Comparison of ENCODE assay signal across 8 cellular contexts in the genomic region with DNA sequence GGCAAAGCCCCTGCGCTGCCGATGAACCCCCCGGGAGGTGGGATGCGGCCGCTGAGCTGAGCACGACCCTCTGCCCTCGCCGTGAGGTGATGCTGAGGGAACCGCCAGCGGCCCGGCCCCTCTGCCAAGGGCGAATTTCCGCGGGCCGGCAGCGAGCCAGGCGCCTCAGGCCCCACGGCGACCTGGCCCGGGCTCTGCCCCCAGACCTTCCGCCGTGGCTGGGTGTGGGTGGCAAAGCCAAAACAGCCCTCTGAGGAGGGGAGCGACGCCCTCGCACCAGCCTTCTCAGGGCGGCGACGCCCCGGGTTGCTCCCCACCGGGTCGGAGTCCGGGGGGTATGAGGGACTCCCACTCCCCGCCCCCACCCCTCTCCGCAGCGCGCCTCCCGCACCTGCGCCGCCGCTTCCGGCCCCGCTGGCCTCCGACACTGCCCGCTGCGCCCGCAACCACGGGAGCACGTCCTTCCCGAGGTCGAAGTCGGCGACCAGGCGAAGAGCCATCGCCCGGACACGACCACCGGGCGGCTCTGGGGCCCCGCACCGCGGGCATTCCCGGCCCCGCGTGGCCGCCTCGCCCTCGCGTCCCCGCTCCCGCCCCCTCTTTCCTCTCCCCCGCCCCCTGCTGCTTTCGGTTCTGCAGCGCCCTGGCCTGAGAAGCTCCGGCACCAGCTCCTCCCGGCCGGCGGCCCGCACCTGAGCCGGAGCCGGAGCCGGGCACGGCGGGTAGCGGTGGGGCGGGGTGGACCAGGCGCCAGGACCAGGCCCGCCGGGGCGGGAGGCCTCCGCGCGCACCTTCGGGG. TPM values are rescaled to one million over a fixed set of nuclear protein-coding genes. Genes with fewer than 3 reads are reported as not detected.
A peak's percentile ranks its signal among the peaks of the same experiment; 100 is the strongest.
DNase-seq lines count a peak whose midpoint lies in the region; ATAC-seq and TF ChIP-seq lines count a peak whose summit lies in the region.

A gene with protein sequence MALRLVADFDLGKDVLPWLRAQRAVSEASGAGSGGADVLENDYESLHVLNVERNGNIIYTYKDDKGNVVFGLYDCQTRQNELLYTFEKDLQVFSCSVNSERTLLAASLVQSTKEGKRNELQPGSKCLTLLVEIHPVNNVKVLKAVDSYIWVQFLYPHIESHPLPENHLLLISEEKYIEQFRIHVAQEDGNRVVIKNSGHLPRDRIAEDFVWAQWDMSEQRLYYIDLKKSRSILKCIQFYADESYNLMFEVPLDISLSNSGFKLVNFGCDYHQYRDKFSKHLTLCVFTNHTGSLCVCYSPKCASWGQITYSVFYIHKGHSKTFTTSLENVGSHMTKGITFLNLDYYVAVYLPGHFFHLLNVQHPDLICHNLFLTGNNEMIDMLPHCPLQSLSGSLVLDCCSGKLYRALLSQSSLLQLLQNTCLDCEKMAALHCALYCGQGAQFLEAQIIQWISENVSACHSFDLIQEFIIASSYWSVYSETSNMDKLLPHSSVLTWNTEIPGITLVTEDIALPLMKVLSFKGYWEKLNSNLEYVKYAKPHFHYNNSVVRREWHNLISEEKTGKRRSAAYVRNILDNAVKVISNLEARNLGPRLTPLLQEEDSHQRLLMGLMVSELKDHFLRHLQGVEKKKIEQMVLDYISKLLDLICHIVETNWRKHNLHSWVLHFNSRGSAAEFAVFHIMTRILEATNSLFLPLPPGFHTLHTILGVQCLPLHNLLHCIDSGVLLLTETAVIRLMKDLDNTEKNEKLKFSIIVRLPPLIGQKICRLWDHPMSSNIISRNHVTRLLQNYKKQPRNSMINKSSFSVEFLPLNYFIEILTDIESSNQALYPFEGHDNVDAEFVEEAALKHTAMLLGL (minus strand): TSS at position 528 of the 799 bp plus-strand sequence. CDS start 28 bp downstream, at position 500.

- peak within 1 kb of the TSS; percentile 66 for H3K4me3 ChIP-seq in AG10803 (ENCODE audit: low read length)
- H3K4me3 ChIP-seq in heart left ventricle: peak within 1 kb of the TSS; percentile 77 to 97 (median 88)

- no peaks in the 10 kb centered on the region for H3K9me3 ChIP-seq in heart left ventricle

- no peaks in the 10 kb centered on the region for H3K27me3 Mint-ChIP-seq in activated naive CD8-positive, alpha-beta T cell

- TF ChIP-seq CTCF in AG10803 (conservative IDR thresholded peaks at IDR 0.05; ENCODE audit: low read length) (no peak), heart left ventricle (IDR thresholded peaks at IDR 0.05) (peak in 6 of 12 donors; percentile 8 to 33 (median 19))

- H3K4me3 Mint-ChIP-seq in activated naive CD8-positive, alpha-beta T cell: peak within 1 kb of the TSS; percentile 77

- peak; percentile 73 for ATAC-seq in GM19023 (IDR thresholded peaks at IDR 0.05; ENCODE audit: unreplicated experiment)
- ATAC-seq in HG03175 (IDR thresholded peaks at IDR 0.05; ENCODE audit: unreplicated experiment): peak; percentile 65
- peak; percentile 39 to 88 (median 82) for ATAC-seq in heart left ventricle

- H3K4me1 ChIP-seq in heart left ventricle: peaks cover 0 to 55% (median 8%) of the 10 kb centered on the region in 12 donors

- DNase-seq in AG10803 (ENCODE audit: low read depth): peak; percentile 28
- peak; percentile 63 for DNase-seq in RPMI8226
- DNase-seq in heart left ventricle: peak; percentile 62 to 85 (median 75)
- peak in 9 of 10 donors; percentile 20 to 91 (median 42) for DNase-seq in posterior cingulate gyrus
- DNase-seq in cerebellar nuclear complex (lab: John Stamatoyannopoulos, UW): no peak

- no peaks in the 10 kb centered on the region for H3K9me3 Mint-ChIP-seq in activated naive CD8-positive, alpha-beta T cell (ENCODE audit: low read depth)

- H3K27ac Mint-ChIP-seq in activated naive CD8-positive, alpha-beta T cell: peak within 1 kb of the TSS; percentile 70

- intact Hi-C loops in heart left ventricle (cut with DNase I) (loop anchor here in 5 of 10 donors (5.0 to 10.0 kb wide), 3 partner anchors 61 to 121 kb away; a partner anchor contains a TSS), posterior cingulate gyrus (cut with DNase I) (no loop called here)

- no peaks in the 10 kb centered on the region for H3K36me3 Mint-ChIP-seq in activated naive CD8-positive, alpha-beta T cell

- peak within 1 kb of the TSS; percentile 63 to 92 (median 86) for H3K27ac ChIP-seq in heart left ventricle

- H3K27me3 ChIP-seq in heart left ventricle: no peaks in the 10 kb centered on the region

- 0 to 1% (median 0%) methylated on average over 9 to 93 of the region's 93 CpGs for WGBS in heart left ventricle, 4 donors

- peaks cover 45% of the 10 kb centered on the region for H3K4me1 Mint-ChIP-seq in activated naive CD8-positive, alpha-beta T cell (ENCODE audit: low read depth)

- TF ChIP-seq POLR2A in heart left ventricle (IDR thresholded peaks at IDR 0.05): no peak

- H3K36me3 ChIP-seq in heart left ventricle: no peaks in the 10 kb centered on the region

RNA-seq across cellular contexts. Expression of the gene that starts here (rescaled TPM):
- 10 to 100 TPM in 2 of 9 donors, 1 to 10 TPM in 7; 4.9 to 24.9 (median 6.5) TPM for total RNA-seq in heart left ventricle
- polyA plus RNA-seq in heart left ventricle: 1 to 10 TPM; 1.7 to 7.0 TPM

Comparison
In these comparisons a context has a peak if more than half of its experiments do, and no peak if none do; other contexts are left out.
1. DNase-seq: peak in AG10803 (single experiment), RPMI8226 (single experiment), heart left ventricle (5 of 5) and posterior cingulate gyrus (9 of 10); none in cerebellar nuclear complex (0 of 2).
2. Peak in every context shown above with its lines, with median percentiles within 50 percentile points of each other: ATAC-seq.